Comparison of ENCODE assay signal across 17 cellular contexts in genomic region chr2:146385031-146385430, GRCh38.
DNase-seq lines count a peak whose midpoint lies in the region; ATAC-seq, FAIRE-seq and TF ChIP-seq lines count a peak whose summit lies in the region.
"Had no signal": no experiment of that assay in that cellular context is flagged by ENCODE, and none has a peak within 500 bp of the region (broad histone marks: within the 10 kb centered on the region; RNA-seq: fewer than 3 reads in every experiment).

No MANE protein-coding gene starts in this region.

- no peak for TF ChIP-seq POLR2A in GM12891 (IDR thresholded peaks at IDR 0.05; ENCODE audit: low read depth, low read length)

- no peaks in the 10 kb centered on the region for H3K4me1 ChIP-seq in mucosa of descending colon (ENCODE audit: low read depth)
- H3K4me1 ChIP-seq: suprapubic skin had no signal

- TF ChIP-seq CTCF in GM10266 (IDR thresholded peaks at IDR 0.05; ENCODE audit: control insufficient read depth, insufficient read depth, low read depth, missing control alignments) (no peak), mucosa of descending colon (IDR thresholded peaks at IDR 0.05) (no peak)

- intact Hi-C loops in mucosa of descending colon (cut with DNase I, micrococcal nuclease): no loop called here

- H3K4me3 ChIP-seq in mucosa of descending colon: no peak overlapping the region
- H3K4me3 ChIP-seq: MG63, ovary, suprapubic skin had no signal

- ATAC-seq in GM19372 (IDR thresholded peaks at IDR 0.05; ENCODE audit: low read depth, unreplicated experiment) (peak; percentile 81), HG03280 (IDR thresholded peaks at IDR 0.05; ENCODE audit: unreplicated experiment) (peak; percentile 65), mucosa of descending colon (no peak)
- ATAC-seq: activated naive CD4-positive, alpha-beta T cell treated with anti-CD3 and anti-CD28 coated beads, Interleukin-2, amount 50 U/mL, for 72 hours; Panc1 had no signal

- no peak for FAIRE-seq in GM12891 (lab: Jason Lieb, UNC)
- FAIRE-seq: HTR-8/SVneo had no signal

- H3K9me3 ChIP-seq in mucosa of descending colon: no peaks in the 10 kb centered on the region
- H3K9me3 ChIP-seq: MG63, ovary, suprapubic skin had no signal

- no peak for DNase-seq in GM12891 (ENCODE audit: insufficient read length, low spot score)
- peak; percentile 13 for DNase-seq in OCI-M1 (lab: John Stamatoyannopoulos, UW)
- DNase-seq in GM10266 (ENCODE audit: extremely low spot score): no peak
- DNase-seq in KG1 (lab: John Stamatoyannopoulos, UW): no peak
- no peak for DNase-seq in mucosa of descending colon
- DNase-seq in HUDEP-2 (lab: John Stamatoyannopoulos, UW; ENCODE audit: unreplicated experiment in 76 of 76): no peak
- DNase-seq: MG63; NCI-H2029 treated with DMSO at 0.1 percent for 48 hours; NCI-H510A treated with DMSO at 0.1 percent for 48 hours; ovary; stimulated activated CD4-positive, alpha-beta T cell treated with anti-CD3 and anti-CD28 coated beads, Interleukin-4, amount 100 ng/mL, for 1 hour had no signal

- no peaks in the 10 kb centered on the region for H3K36me3 ChIP-seq in mucosa of descending colon (ENCODE audit: low read depth)
- H3K36me3 ChIP-seq: MG63, ovary, suprapubic skin had no signal

TF ChIP-seq in GM12891, 5 proteins besides CTCF, POLR2A, EP300 and RAD21:
- TF ChIP-seq SPI1 (IDR thresholded peaks at IDR 0.05; ENCODE audit: low read depth, low read length): peak; percentile 84
- no peak for TF ChIP-seq POU2F2 (IDR thresholded peaks at IDR 0.05; ENCODE audit: low read depth, low read length)
